10 cellular contexts compared by ENCODE assay signal in the genomic region with DNA sequence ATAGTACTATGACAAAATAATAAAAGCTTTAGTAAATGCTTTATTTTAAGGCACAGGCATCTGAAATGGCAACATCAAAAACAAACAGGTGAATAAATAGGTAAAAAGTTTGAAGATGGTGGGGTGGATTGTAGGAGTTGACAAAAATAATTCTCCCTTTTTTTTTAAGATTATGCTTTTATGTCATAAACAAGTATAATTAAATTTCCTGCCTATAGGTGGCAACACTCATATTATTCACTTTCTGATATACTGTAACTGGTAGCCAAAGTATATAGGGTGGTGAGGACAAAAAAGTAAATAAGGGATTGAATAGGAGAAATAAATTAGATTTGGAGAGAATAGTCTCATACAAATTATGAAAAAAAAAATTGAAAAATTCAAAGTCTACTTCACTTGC.
DNase-seq lines count a peak whose midpoint lies in the region; ATAC-seq and TF ChIP-seq lines count a peak whose summit lies in the region.
"Had no signal": no experiment of that assay in that cellular context is flagged by ENCODE, and none has a peak within 500 bp of the region (broad histone marks: within the 10 kb centered on the region; RNA-seq: fewer than 3 reads in every experiment).

No MANE protein-coding gene starts in this region.

- H3K9me3 ChIP-seq in PC-9 (ENCODE audit: insufficient read depth, low read depth) (no peaks in the 10 kb centered on the region), gastroesophageal sphincter (no peaks in the 10 kb centered on the region)

- no TSS peak for BruUV-seq in PC-9 (replicated peaks; lab: Mats Ljungman, UMichigan)

- no peaks in the 10 kb centered on the region for H4K20me1 ChIP-seq in PC-9 (ENCODE audit: insufficient read depth)

- DNase-seq in AML-193 (lab: John Stamatoyannopoulos, UW) (peak; percentile 43 to 54), GM13976 (ENCODE audit: low spot score) (no peak), PC-9 (no peak), foreskin keratinocyte (no peak), NCI-H128 (lab: John Stamatoyannopoulos, UW; ENCODE audit: unreplicated experiment) (no peak)
- no peak for DNase-seq in activated effector memory CD4-positive, alpha-beta T cell treated with anti-CD3 and anti-CD28 coated beads, Interleukin-2, amount 50 U/mL, for 16 hours
- DNase-seq: effector CD8-positive, alpha-beta T cell; NCI-H2081 treated with DMSO at 0.1 percent for 48 hours had no signal

- no peaks in the 10 kb centered on the region for H3F3A ChIP-seq in PC-9 (ENCODE audit: insufficient read depth, low read depth)

- CTCF ChIA-PET in PC-9 (lab: Charles Lee) = interaction anchor here (0.7 kb wide), 1 partner anchor 61 kb away, joined by 3 read pairs; no protein-coding TSS in a partner anchor

- H3K79me2 ChIP-seq in PC-9 (ENCODE audit: low read depth) = no peaks in the 10 kb centered on the region

- ATAC-seq in foreskin keratinocyte = no peak
- no peak for ATAC-seq in gastroesophageal sphincter
- no peak for ATAC-seq in HG03139 (IDR thresholded peaks at IDR 0.05; ENCODE audit: unreplicated experiment)

- no peak for TF ChIP-seq EP300 in gastroesophageal sphincter (IDR thresholded peaks at IDR 0.05)

- in situ Hi-C loops in GM13976 (cut with MboI; ENCODE audit: low sequenced_read_pairs, unreplicated experiment) = loop anchor here (25.0 kb wide), 1 partner anchor 648 kb away; no protein-coding TSS in a partner anchor

- H3K4me3 ChIP-seq in PC-9 (no peak overlapping the region), gastroesophageal sphincter (no peak overlapping the region)

- TF ChIP-seq CTCF in GM13976 (IDR thresholded peaks at IDR 0.05; ENCODE audit: borderline replicate concordance, control extremely low read depth, extremely low read depth, insufficient read depth, missing control alignments) = peak; percentile 4
- peak; percentile 64 for TF ChIP-seq CTCF in PC-9 (conservative IDR thresholded peaks at IDR 0.05)
- peak; percentile 58 for TF ChIP-seq CTCF in foreskin keratinocyte (conservative IDR thresholded peaks at IDR 0.05)
- TF ChIP-seq CTCF in gastroesophageal sphincter (IDR thresholded peaks at IDR 0.05) = peak in 1 of 4 experiments; percentile 8

- no peak overlapping the region for H3K4me2 ChIP-seq in PC-9

- TF ChIP-seq POLR2A in gastroesophageal sphincter (IDR thresholded peaks at IDR 0.05) = no peak

- H3K27me3 ChIP-seq in PC-9 (ENCODE audit: insufficient read depth, low read depth) (no peaks in the 10 kb centered on the region), foreskin keratinocyte (no peaks in the 10 kb centered on the region), gastroesophageal sphincter (no peaks in the 10 kb centered on the region)

- no peaks in the 10 kb centered on the region for H3K9me2 ChIP-seq in PC-9 (ENCODE audit: insufficient read depth)

- H3K4me1 ChIP-seq in PC-9 (replicated peaks; ENCODE audit: insufficient read depth) = no peaks in the 10 kb centered on the region
- no peaks in the 10 kb centered on the region for H3K4me1 ChIP-seq in foreskin keratinocyte
- peaks cover 0 to 4% (median 0%) of the 10 kb centered on the region in 3 donors for H3K4me1 ChIP-seq in gastroesophageal sphincter

- H3K27ac ChIP-seq in PC-9 (no peak overlapping the region), foreskin keratinocyte (no peak overlapping the region), gastroesophageal sphincter (no peak overlapping the region)

- intact Hi-C loops in PC-9 (cut with micrococcal nuclease; ENCODE audit: unreplicated experiment) = loop anchor here (1.0 kb wide), 1 partner anchor 233 kb away; no protein-coding TSS in a partner anchor

- POLR2A ChIA-PET in PC-9 (lab: Charles Lee; ENCODE audit: unreplicated experiment) = no interaction called here

- no peaks in the 10 kb centered on the region for H3K36me3 ChIP-seq in PC-9 (ENCODE audit: low read depth)
- no peaks in the 10 kb centered on the region for H3K36me3 ChIP-seq in gastroesophageal sphincter

- no peak overlapping the region for H2AFZ ChIP-seq in PC-9

Comparison
In these comparisons a context has a peak if more than half of its experiments do, and no peak if none do; other contexts are left out.
1. DNase-seq: peak in AML-193 (2 of 2); none in GM13976 (single experiment), PC-9 (0 of 2), foreskin keratinocyte (0 of 2), NCI-H128 (single experiment) and activated effector memory CD4-positive, alpha-beta T cell treated with anti-CD3 and anti-CD28 coated beads, Interleukin-2, amount 50 U/mL, for 16 hours (single experiment).